ENCODE assay signal across 21 cellular contexts in the genomic region with DNA sequence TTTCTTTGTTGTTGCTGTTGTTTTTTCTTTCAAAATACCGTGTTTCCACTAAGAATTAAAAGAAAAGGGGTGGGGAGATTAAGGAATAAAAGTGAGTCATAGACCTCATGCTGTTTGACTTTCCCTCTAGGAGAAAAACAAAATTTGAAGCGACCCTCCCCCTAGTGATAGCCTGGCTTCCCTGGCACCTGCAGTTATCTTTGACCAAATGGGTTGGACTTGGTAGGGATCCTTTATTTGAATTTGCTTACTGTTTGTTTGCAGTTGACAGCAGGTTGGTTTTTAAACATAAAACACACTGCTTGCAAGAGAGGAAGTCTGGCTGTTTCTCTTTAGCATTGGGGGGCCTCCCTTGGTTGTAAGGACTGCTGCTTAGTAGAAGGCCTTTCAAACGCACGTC. TPM values are rescaled to one million over a fixed set of nuclear protein-coding genes. Genes with fewer than 3 reads are reported as not detected.
"Had no signal": no experiment of that assay in that cellular context is flagged by ENCODE, and none has a peak within 500 bp of the region (broad histone marks: within the 10 kb centered on the region; RNA-seq: fewer than 3 reads in every experiment).

No MANE protein-coding gene starts in this region.

- DNase-seq: activated CD4-positive, alpha-beta T cell treated with anti-CD3 and anti-CD28 coated beads, Interleukin-2, amount 50 U/mL, for 48 hours; activated CD8-positive, alpha-beta memory T cell treated with anti-CD3 and anti-CD28 coated beads, Interleukin-2, amount 10 ng/mL, durations not matched to agents 7 days and 5 days; activated naive CD4-positive, alpha-beta T cell treated with anti-CD3 and anti-CD28 coated beads, Interleukin-2, amount 50 U/mL, for 16 hours; activated T-cell treated with anti-CD3 and anti-CD28 coated beads, Interleukin-2, amount 50 U/mL, for 1 hour; immature natural killer cell; mesenchymal stem cell; nephron progenitor cell; psoas muscle; sigmoid colon; spleen had no signal

- H3K36me3 Mint-ChIP-seq: activated CD8-positive, alpha-beta memory T cell treated with anti-CD3 and anti-CD28 coated beads, Interleukin-2, amount 10 ng/mL, durations not matched to agents 7 days and 5 days; type B pancreatic cell had no signal

- H2AFZ ChIP-seq: hepatocyte had no signal

- H3K27ac ChIP-seq: cardiac muscle cell, esophagus muscularis mucosa, hepatocyte, psoas muscle, sigmoid colon, spleen had no signal

- H3K9me3 Mint-ChIP-seq: activated T-helper 2 cell treated with anti-CD3 and anti-CD28 coated beads, Interferon-gamma antibody, Interleukin-2, Interleukin-4, amounts not matched to agents 10 μg/mL and 5 μg/mL and 100 μg/mL, durations not matched to agents 14 hours and 24 hours and 36 hours; stimulated activated naive CD8-positive, alpha-beta T cell treated with anti-CD3 and anti-CD28 coated beads, Interleukin-15, Interleukin-2, amounts not matched to agents 100 ng/mL and 50 ng/mL, for 24 hours; type B pancreatic cell had no signal

- H3K9me3 ChIP-seq: esophagus muscularis mucosa, psoas muscle, sigmoid colon, spleen had no signal

- H3K27ac Mint-ChIP-seq: activated CD8-positive, alpha-beta memory T cell treated with anti-CD3 and anti-CD28 coated beads, Interleukin-2, amount 10 ng/mL, durations not matched to agents 7 days and 5 days; activated T-helper 2 cell treated with anti-CD3 and anti-CD28 coated beads, Interferon-gamma antibody, Interleukin-2, Interleukin-4, amounts not matched to agents 10 μg/mL and 5 μg/mL and 100 μg/mL, durations not matched to agents 14 hours and 24 hours and 36 hours; immature natural killer cell; nephron progenitor cell; stimulated activated naive CD8-positive, alpha-beta T cell treated with anti-CD3 and anti-CD28 coated beads, Interleukin-15, Interleukin-2, amounts not matched to agents 100 ng/mL and 50 ng/mL, for 24 hours; type B pancreatic cell had no signal

- H3K36me3 ChIP-seq: cardiac muscle cell, esophagus muscularis mucosa, sigmoid colon, spleen had no signal

- H3K4me3 Mint-ChIP-seq: activated CD8-positive, alpha-beta memory T cell treated with anti-CD3 and anti-CD28 coated beads, Interleukin-2, amount 10 ng/mL, durations not matched to agents 7 days and 5 days had no signal

- H3K4me1 Mint-ChIP-seq: activated CD8-positive, alpha-beta memory T cell treated with anti-CD3 and anti-CD28 coated beads, Interleukin-2, amount 10 ng/mL, durations not matched to agents 7 days and 5 days had no signal

- H3K79me2 ChIP-seq: hepatocyte had no signal

- H3K4me3 ChIP-seq: cardiac muscle cell, esophagus muscularis mucosa, hepatocyte, psoas muscle, sigmoid colon, spleen had no signal

- H3K4me1 ChIP-seq: psoas muscle had no signal

RNA-seq across cellular contexts. Expression of a gene that starts 14.0 kb away (rescaled TPM):
- total RNA-seq: activated CD8-positive, alpha-beta memory T cell treated with anti-CD3 and anti-CD28 coated beads, Interleukin-2, amount 10 ng/mL, durations not matched to agents 7 days and 5 days; activated T-helper 2 cell treated with anti-CD3 and anti-CD28 coated beads, Interferon-gamma antibody, Interleukin-2, Interleukin-4, amounts not matched to agents 10 μg/mL and 5 μg/mL and 100 μg/mL, durations not matched to agents 14 hours and 24 hours and 36 hours; esophagus muscularis mucosa; glomerular endothelial cell; liver; osteoblast; psoas muscle; sigmoid colon; spleen; T-helper 1 cell treated with Interleukin-12 subunit alpha and Interleukin-12 subunit beta and Interleukin-4 antibody, amounts not matched to agents 30 ng/mL and 1 ng/mL, for 36 hours had no signal
- polyA plus RNA-seq: adipose tissue, immature natural killer cell, liver, psoas muscle, sigmoid colon, spleen had no signal
